Comparison of ENCODE assay signal across 20 cellular contexts in genomic region chr11:46299425-46300067, GRCh38. TPM values are rescaled to one million over a fixed set of nuclear protein-coding genes. Genes with fewer than 3 reads are reported as not detected.
DNase-seq lines count a peak whose midpoint lies in the region; ATAC-seq and TF ChIP-seq lines count a peak whose summit lies in the region.
"Had no signal": no experiment of that assay in that cellular context is flagged by ENCODE, and none has a peak within 500 bp of the region (broad histone marks: within the 10 kb centered on the region; RNA-seq: fewer than 3 reads in every experiment).

No MANE protein-coding gene starts in this region.

- H3K4me1 ChIP-seq in SK-N-SH (ENCODE audit: control insufficient read depth in 1 of 2, insufficient read depth in 2 of 2, low read depth in 1 of 2, low read length in 1 of 2): peaks cover 13 to 24% of the 10 kb centered on the region in 2 experiments; a peak in 3 of 4 replicates
- peaks cover 46% of the 10 kb centered on the region for H3K4me1 ChIP-seq in PC-9 (replicated peaks; ENCODE audit: insufficient read depth)
- H3K4me1 ChIP-seq in endodermal cell (ENCODE audit: control insufficient read depth, insufficient read depth, low read length): peaks cover 17% of the 10 kb centered on the region
- peaks cover 6 to 24% (median 21%) of the 10 kb centered on the region in 4 donors for H3K4me1 ChIP-seq in transverse colon

- H3F3A ChIP-seq in SK-N-SH (replicated peaks; ENCODE audit: insufficient read depth): peaks cover 56% of the 10 kb centered on the region
- H3F3A ChIP-seq in PC-9 (ENCODE audit: insufficient read depth, low read depth): peaks cover 32% of the 10 kb centered on the region

- no peaks in the 10 kb centered on the region for H3K9me3 Mint-ChIP-seq in endodermal cell
- H3K9me3 Mint-ChIP-seq: activated CD4-positive, alpha-beta memory T cell treated with anti-CD3 and anti-CD28 coated beads for 36 hours; activated T-helper 1 cell treated with anti-CD3 and anti-CD28 coated beads, Interleukin-12 subunit alpha, Interleukin-12 subunit beta, Interleukin-2, Interleukin-4 antibody, amounts not matched to agents 30 ng/mL and 10 ng/mL and 1 ng/mL, durations not matched to agents 14 hours and 24 hours and 36 hours; dendritic cell treated with granulocyte-macrophage colony-stimulating factor and Interleukin-4, amounts not matched to agents 40 ng/mL and 50 ng/mL, for 4 days; type B pancreatic cell had no signal

- DNase-seq in SK-N-SH: no peak
- DNase-seq in PC-9: peak in 1 of 2 experiments; percentile 51
- DNase-seq in endodermal cell: no peak
- DNase-seq in transverse colon: no peak
- no peak for DNase-seq in SHP77 (lab: John Stamatoyannopoulos, UW)
- DNase-seq in activated CD4-positive, alpha-beta T cell treated with anti-CD3 and anti-CD28 coated beads for 48 hours: no peak
- DNase-seq: 8988T; aorta; GF-D8; GOT3; left colon; NCI-H2029 treated with DMSO at 0.1 percent for 48 hours; stimulated activated CD8-positive, alpha-beta memory T cell treated with anti-CD3 and anti-CD28 coated beads, Interleukin-4, amount 100 ng/mL, for 48 hours had no signal

- TF ChIP-seq RAD21 in SK-N-SH (IDR thresholded peaks at IDR 0.05; ENCODE audit: low read length): no peak

- 72% methylated on average over 6 of the region's 6 CpGs for WGBS in SK-N-SH (ENCODE audit: low lambda C conversion rate)
- 93 to 95% methylated on average over 4 to 6 of the region's 6 CpGs for WGBS in endodermal cell (ENCODE audit: insufficient coverage in 1 of 2, insufficient read length in 1 of 2), 2 experiments
- WGBS in transverse colon (ENCODE audit: low coverage in 1 of 2), 2 donors: 78 to 79% methylated on average over 2 to 6 of the region's 6 CpGs

- H3K27me3 ChIP-seq in SK-N-SH (ENCODE audit: insufficient read depth) (no peaks in the 10 kb centered on the region), PC-9 (ENCODE audit: insufficient read depth, low read depth) (no peaks in the 10 kb centered on the region), endodermal cell (ENCODE audit: control insufficient read depth, insufficient read depth, low read length, poor library complexity, severe bottlenecking) (no peaks in the 10 kb centered on the region), transverse colon (no peaks in the 10 kb centered on the region)

- H3K36me3 Mint-ChIP-seq in endodermal cell (ENCODE audit: low read depth): peaks cover 10% of the 10 kb centered on the region
- H3K36me3 Mint-ChIP-seq: activated CD4-positive, alpha-beta memory T cell treated with anti-CD3 and anti-CD28 coated beads for 36 hours; type B pancreatic cell had no signal

- CTCF ChIA-PET in SK-N-SH (lab: Yijun Ruan, JAX): interaction anchor here (0.9 to 2.1 kb wide), 4 partner anchors 9 to 293 kb away, joined by 3 to 20 read pairs (median 4); no protein-coding TSS in a partner anchor
- CTCF ChIA-PET in PC-9 (lab: Charles Lee): interaction anchor here (0.6 to 0.9 kb wide), 2 partner anchors 62 to 581 kb away, joined by 3 to 4 read pairs; no protein-coding TSS in a partner anchor

- peak overlapping the region; percentile 32; the same call in 1 of the 2 replicates for H3K4me2 ChIP-seq in SK-N-SH
- peak overlapping the region; percentile 68 for H3K4me2 ChIP-seq in PC-9

- H3K36me3 ChIP-seq in SK-N-SH (replicated peaks in 1 of 2; ENCODE audit: control insufficient read depth in 1 of 2, insufficient read depth in 2 of 2, low read length in 1 of 2) (peaks cover 0 to 20% of the 10 kb centered on the region in 2 experiments), PC-9 (ENCODE audit: low read depth) (no peaks in the 10 kb centered on the region), endodermal cell (ENCODE audit: control insufficient read depth, insufficient read depth, low read length) (peaks cover 9% of the 10 kb centered on the region), transverse colon (no peaks in the 10 kb centered on the region)

- no peak overlapping the region for H2AFZ ChIP-seq in SK-N-SH (ENCODE audit: low read depth)
- H2AFZ ChIP-seq in PC-9: peak overlapping the region; percentile 35

- H3K4me3 ChIP-seq in SK-N-SH (ENCODE audit: low read depth in 2 of 2, low read length in 1 of 2) (no peak overlapping the region), PC-9 (peak overlapping the region; percentile 0; the same call in 1 of the 2 replicates), endodermal cell (ENCODE audit: low read length) (no peak overlapping the region), transverse colon (no peak overlapping the region)

- ATAC-seq in SK-N-SH treated with all-trans-retinoic acid at 6 μM for 48 hours (no peak), HG03457 (IDR thresholded peaks at IDR 0.05; ENCODE audit: unreplicated experiment) (no peak)
- ATAC-seq: left colon, Right ventricle myocardium inferior had no signal

- no peak for TF ChIP-seq EP300 in SK-N-SH (IDR thresholded peaks at IDR 0.05; ENCODE audit: borderline replicate concordance in 1 of 2, low read depth in 1 of 2, low read length in 1 of 2)
- TF ChIP-seq EP300 in transverse colon (IDR thresholded peaks at IDR 0.05; ENCODE audit: low read depth): no peak

- intact Hi-C loops in PC-9 (cut with micrococcal nuclease; ENCODE audit: unreplicated experiment) (no loop called here), transverse colon (cut with DNase I; ENCODE audit: low total_unique reads) (no loop called here)

- H3K9me2 ChIP-seq in SK-N-SH (no peaks in the 10 kb centered on the region), PC-9 (ENCODE audit: insufficient read depth) (no peaks in the 10 kb centered on the region)

- peak overlapping the region in 1 of 2 experiments; percentile 95; a peak in 2 of 4 replicates for H3K27ac ChIP-seq in SK-N-SH (ENCODE audit: low read depth in 2 of 2, low read length in 1 of 2)
- peak overlapping the region; percentile 48 for H3K27ac ChIP-seq in PC-9
- H3K27ac ChIP-seq in endodermal cell (ENCODE audit: low read depth, low read length): no peak overlapping the region
- H3K27ac ChIP-seq in transverse colon: peak overlapping the region; percentile 26 to 39 (median 30)

- no peaks in the 10 kb centered on the region for H3K9me3 ChIP-seq in SK-N-SH
- no peaks in the 10 kb centered on the region for H3K9me3 ChIP-seq in PC-9 (ENCODE audit: insufficient read depth, low read depth)
- H3K9me3 ChIP-seq in endodermal cell (ENCODE audit: control insufficient read depth, low read length): no peaks in the 10 kb centered on the region
- H3K9me3 ChIP-seq in transverse colon: no peaks in the 10 kb centered on the region

- in situ Hi-C loops in transverse colon (cut with MboI; ENCODE audit: low pct_ligation_motif_present in 1 of 4, low pct_unique_long_range_greater_than_20kb in 1 of 4, low sequenced_read_pairs in 3 of 4): loop anchor here in 1 of 4 donors (25.0 kb wide), 1 partner anchor 162 kb away; no protein-coding TSS in a partner anchor

- H3K79me2 ChIP-seq in SK-N-SH (ENCODE audit: insufficient read depth) (peaks cover 91% of the 10 kb centered on the region), PC-9 (ENCODE audit: low read depth) (no peaks in the 10 kb centered on the region)

- no peak for TF ChIP-seq CTCF in SK-N-SH (IDR thresholded peaks at IDR 0.05)
- TF ChIP-seq CTCF in PC-9 (conservative IDR thresholded peaks at IDR 0.05): no peak
- peak; percentile 29 for TF ChIP-seq CTCF in endodermal cell (conservative IDR thresholded peaks at IDR 0.05)
- no peak for TF ChIP-seq CTCF in transverse colon (IDR thresholded peaks at IDR 0.05)

- H4K20me1 ChIP-seq in SK-N-SH (ENCODE audit: insufficient read depth): no peaks in the 10 kb centered on the region
- no peaks in the 10 kb centered on the region for H4K20me1 ChIP-seq in PC-9 (ENCODE audit: insufficient read depth)

- POLR2A ChIA-PET in SK-N-SH (lab: Yijun Ruan, JAX): interaction anchor here (1.4 kb wide), 1 partner anchor 16 kb away, joined by 3 read pairs; no protein-coding TSS in a partner anchor
- POLR2A ChIA-PET in PC-9 (lab: Charles Lee; ENCODE audit: unreplicated experiment): interaction anchor here (0.7 to 0.9 kb wide), 2 partner anchors 56 to 527 kb away, joined by 4 to 19 read pairs; no protein-coding TSS in a partner anchor

- H3K27ac Mint-ChIP-seq in endodermal cell: no peak overlapping the region
- H3K27ac Mint-ChIP-seq: activated CD4-positive, alpha-beta memory T cell treated with anti-CD3 and anti-CD28 coated beads for 36 hours; activated T-helper 1 cell treated with anti-CD3 and anti-CD28 coated beads, Interleukin-12 subunit alpha, Interleukin-12 subunit beta, Interleukin-2, Interleukin-4 antibody, amounts not matched to agents 30 ng/mL and 10 ng/mL and 1 ng/mL, durations not matched to agents 14 hours and 24 hours and 36 hours; dendritic cell treated with granulocyte-macrophage colony-stimulating factor and Interleukin-4, amounts not matched to agents 40 ng/mL and 50 ng/mL, for 4 days; type B pancreatic cell had no signal

- no peaks in the 10 kb centered on the region for H3K27me3 Mint-ChIP-seq in endodermal cell (ENCODE audit: insufficient read depth)

- H3K9ac ChIP-seq in SK-N-SH (no peak overlapping the region), endodermal cell (ENCODE audit: extremely low read depth, low read length, poor library complexity, severe bottlenecking) (no peak overlapping the region)

- H3K4me1 Mint-ChIP-seq in endodermal cell: peaks cover 15% of the 10 kb centered on the region

- no peak for TF ChIP-seq POLR2A in transverse colon (IDR thresholded peaks at IDR 0.05)

- no peak overlapping the region for H3K4me3 Mint-ChIP-seq in endodermal cell
- H3K4me3 Mint-ChIP-seq: activated CD4-positive, alpha-beta memory T cell treated with anti-CD3 and anti-CD28 coated beads for 36 hours; activated T-helper 1 cell treated with anti-CD3 and anti-CD28 coated beads, Interleukin-12 subunit alpha, Interleukin-12 subunit beta, Interleukin-2, Interleukin-4 antibody, amounts not matched to agents 30 ng/mL and 10 ng/mL and 1 ng/mL, durations not matched to agents 14 hours and 24 hours and 36 hours; dendritic cell treated with granulocyte-macrophage colony-stimulating factor and Interleukin-4, amounts not matched to agents 40 ng/mL and 50 ng/mL, for 4 days; type B pancreatic cell had no signal

- no TSS peak for BruUV-seq in PC-9 (replicated peaks; lab: Mats Ljungman, UMichigan)

TF ChIP-seq in SK-N-SH treated with all-trans-retinoic acid at 6 μM for 48 hours, 23 proteins besides CTCF, POLR2A, EP300 and RAD21 (continues in another document):
- TF ChIP-seq BACH2 (CRISPR knock-in tag; IDR thresholded peaks at IDR 0.05; ENCODE audit: borderline replicate concordance): no peak
- TF ChIP-seq CSDC2 (CRISPR knock-in tag; IDR thresholded peaks at IDR 0.05): no peak

RNA-seq across cellular contexts. Expression of gene CREB3L1, which starts 22.1 kb away (rescaled TPM):
- polyA plus RNA-seq in SK-N-SH (2012; rRNA removed): 5.6 and 14.0 TPM in 2 replicates
- 9.9 and 13.3 TPM in 2 replicates for polyA plus RNA-seq in SK-N-SH (2012; cell fraction: cytosol; rRNA removed)
- 14.7 and 17.4 TPM in 2 replicates for polyA plus RNA-seq in SK-N-SH (2012; cell fraction: nucleus; rRNA removed)
- total RNA-seq in PC-9 (2021) (1.3 and 3.1 TPM in 2 replicates), endodermal cell (1 to 10 TPM; 8.8 to 9.9 TPM), transverse colon (10 to 100 TPM; 35.8 to 50.7 (median 41.6) TPM)
- polyA plus RNA-seq in endodermal cell (2013, experiment 1 of 2): 6.6 TPM
- polyA plus RNA-seq in endodermal cell (2013, experiment 2 of 2): 7.5 TPM
- total RNA-seq: activated CD4-positive, alpha-beta memory T cell treated with anti-CD3 and anti-CD28 coated beads for 36 hours had no signal

RNA-seq across cellular contexts. Expression of gene DGKZ, which starts 47.7 kb away (rescaled TPM):
- 23.9 and 33.2 TPM in 2 replicates for polyA plus RNA-seq in SK-N-SH (2012; rRNA removed)
- polyA plus RNA-seq in SK-N-SH (2012; cell fraction: cytosol; rRNA removed): 9.1 and 17.5 TPM in 2 replicates
- 80.1 and 95.5 TPM in 2 replicates for polyA plus RNA-seq in SK-N-SH (2012; cell fraction: nucleus; rRNA removed)
- total RNA-seq in PC-9 (2021): 49.3 and 67.5 TPM in 2 replicates
- 10 to 100 TPM; 49.6 to 57.3 TPM for total RNA-seq in endodermal cell
- polyA plus RNA-seq in endodermal cell (2013, experiment 1 of 2): 40.7 TPM
- polyA plus RNA-seq in endodermal cell (2013, experiment 2 of 2): 38.7 TPM
- total RNA-seq in transverse colon: 100 to 1,000 TPM in 1 of 4 donors, 10 to 100 TPM in 3; 56.4 to 105 (median 67.7) TPM
